17 cellular contexts compared by ENCODE assay signal in genomic region chr18:24839991-24840390, GRCh38.
"Had no signal": no experiment of that assay in that cellular context is flagged by ENCODE, and none has a peak within 500 bp of the region (broad histone marks: within the 10 kb centered on the region; RNA-seq: fewer than 3 reads in every experiment).

No MANE protein-coding gene starts in this region.

- H3K27ac ChIP-seq: body of pancreas, colonic mucosa, epithelial cell of prostate, thoracic aorta had no signal

- H3K27me3 ChIP-seq: body of pancreas, colonic mucosa had no signal

- H3K4me1 ChIP-seq: body of pancreas, colonic mucosa had no signal

- H3K36me3 ChIP-seq: colonic mucosa, thoracic aorta had no signal

- H3K9me3 ChIP-seq: body of pancreas, colonic mucosa, thoracic aorta had no signal

- DNase-seq: activated B cell treated with CpG ODN at 0.5 μM for 24 hours; activated CD4-positive, alpha-beta T cell treated with anti-CD3 and anti-CD28 coated beads, Interleukin-2, amount 50 U/mL, for 1 hour; activated naive CD4-positive, alpha-beta T cell; activated T-cell treated with anti-CD3 and anti-CD28 coated beads for 4 hours; activated T-cell treated with anti-CD3 and anti-CD28 coated beads, Interleukin-2, amount 50 U/mL, for 72 hours; body of pancreas; colonic mucosa; effector CD8-positive, alpha-beta T cell; head of caudate nucleus; naive thymus-derived CD8-positive, alpha-beta T cell; posterior cingulate gyrus; right cardiac atrium; stimulated activated CD4-positive, alpha-beta T cell treated with anti-CD3 and anti-CD28 coated beads, Interleukin-4, amount 100 ng/mL, for 1 hour; stimulated activated naive CD8-positive, alpha-beta T cell treated with anti-CD3 and anti-CD28 coated beads, Interleukin-15, Interleukin-2, amounts not matched to agents 100 U/mL and 50 U/mL, for 24 hours; trophoblast cell had no signal

- H3K4me3 ChIP-seq: body of pancreas, colonic mucosa, thoracic aorta had no signal
